Comparison of ENCODE assay signal across 1 cellular context in genomic region chr15:64507293-64507802, GRCh38.
TF ChIP-seq lines count a peak whose summit lies in the region.

No MANE protein-coding gene starts in this region.

TF ChIP-seq in K562, 482 proteins besides CTCF, POLR2A, EP300 and RAD21 (continued from another document):
- TF ChIP-seq ZNF354B (CRISPR knock-in tag; IDR thresholded peaks at IDR 0.05), result no peak
- no peak for TF ChIP-seq KDM5B (IDR thresholded peaks at IDR 0.05; ENCODE audit: insufficient replicate concordance, low read depth, low read length)
- TF ChIP-seq ATF6 (CRISPR knock-in tag; IDR thresholded peaks at IDR 0.05), result no peak
- no peak for TF ChIP-seq JUN (IDR thresholded peaks at IDR 0.05; ENCODE audit: borderline replicate concordance, low read depth, low read length)
- no peak for TF ChIP-seq JUN (CRISPR knock-in tag; IDR thresholded peaks at IDR 0.05; ENCODE audit: borderline replicate concordance)
- no peak for TF ChIP-seq PCBP2 (IDR thresholded peaks at IDR 0.05; ENCODE audit: low read depth, low read length, poor library complexity, severe bottlenecking)
- no peak for TF ChIP-seq NFIX (CRISPR knock-in tag; IDR thresholded peaks at IDR 0.05; ENCODE audit: low read depth)
- no peak for TF ChIP-seq GTF2F1 (IDR thresholded peaks at IDR 0.05; ENCODE audit: low read depth, low read length)
